In the genomic region with DNA sequence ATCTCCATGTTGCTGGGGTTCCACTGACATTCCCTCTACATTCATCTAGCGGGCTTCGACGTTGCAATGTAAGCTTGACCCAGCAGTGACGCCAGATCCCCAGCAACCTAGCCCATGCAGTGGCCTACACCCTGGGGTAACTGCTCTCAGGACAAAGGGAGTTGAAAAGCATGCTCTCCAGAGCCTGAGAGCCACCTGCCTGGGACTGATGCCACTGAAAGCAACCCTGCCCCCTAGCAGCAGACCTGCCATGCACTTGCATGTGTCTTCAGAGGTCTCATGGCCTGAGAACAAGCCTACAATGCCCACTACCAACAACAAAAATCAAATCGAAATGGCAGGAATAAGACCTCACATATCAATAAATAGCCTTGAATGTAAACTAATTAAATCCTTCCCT, we compare ENCODE assay signal across 15 cellular contexts.
"Had no signal": no experiment of that assay in that cellular context is flagged by ENCODE, and none has a peak within 500 bp of the region (broad histone marks: within the 10 kb centered on the region; RNA-seq: fewer than 3 reads in every experiment).

No MANE protein-coding gene starts in this region.

- DNase-seq: effector memory CD4-positive, alpha-beta T cell; esophagus squamous epithelium; foreskin fibroblast; kidney glomerular epithelial cell; naive thymus-derived CD4-positive, alpha-beta T cell; nephron progenitor cell; right cardiac atrium; small intestine; stimulated activated CD4-positive, alpha-beta T cell treated with anti-CD3 and anti-CD28 coated beads, Interleukin-4, amount 100 ng/mL, for 24 hours; stomach; transverse colon had no signal

- H3K27ac ChIP-seq: epithelial cell of prostate, esophagus squamous epithelium, stomach, thoracic aorta, transverse colon had no signal

- H3K27me3 Mint-ChIP-seq: central memory CD8-positive, alpha-beta T cell; naive thymus-derived CD4-positive, alpha-beta T cell; stimulated activated memory B cell treated with anti-CD40 and anti-IgM and Interleukin-4, amounts not matched to agents 10 μg/mL and 1 μg/mL and 100 μg/mL, for 72 hours had no signal

- H3K27ac Mint-ChIP-seq: naive thymus-derived CD4-positive, alpha-beta T cell; nephron progenitor cell; stimulated activated memory B cell treated with anti-CD40 and anti-IgM and Interleukin-4, amounts not matched to agents 10 μg/mL and 1 μg/mL and 100 μg/mL, for 72 hours had no signal

- H3K4me3 Mint-ChIP-seq: central memory CD8-positive, alpha-beta T cell; naive thymus-derived CD4-positive, alpha-beta T cell; nephron progenitor cell; stimulated activated memory B cell treated with anti-CD40 and anti-IgM and Interleukin-4, amounts not matched to agents 10 μg/mL and 1 μg/mL and 100 μg/mL, for 72 hours had no signal

- H3K4me1 ChIP-seq: esophagus squamous epithelium, stomach, transverse colon had no signal

- H3K27me3 ChIP-seq: esophagus squamous epithelium, stomach, transverse colon had no signal

- H3K4me1 Mint-ChIP-seq: central memory CD8-positive, alpha-beta T cell; naive thymus-derived CD4-positive, alpha-beta T cell; nephron progenitor cell; stimulated activated memory B cell treated with anti-CD40 and anti-IgM and Interleukin-4, amounts not matched to agents 10 μg/mL and 1 μg/mL and 100 μg/mL, for 72 hours had no signal

- H3K36me3 Mint-ChIP-seq: naive thymus-derived CD4-positive, alpha-beta T cell; stimulated activated memory B cell treated with anti-CD40 and anti-IgM and Interleukin-4, amounts not matched to agents 10 μg/mL and 1 μg/mL and 100 μg/mL, for 72 hours had no signal

- H3K9me3 ChIP-seq: thoracic aorta, transverse colon had no signal

- FAIRE-seq: small intestine had no signal

- H3K4me3 ChIP-seq: esophagus squamous epithelium, stomach, thoracic aorta, transverse colon had no signal

- H3K36me3 ChIP-seq: esophagus squamous epithelium, stomach, thoracic aorta, transverse colon had no signal

- ATAC-seq: naive thymus-derived CD4-positive, alpha-beta T cell; stimulated activated memory B cell treated with anti-CD40 and anti-IgM and Interleukin-4, amounts not matched to agents 10 μg/mL and 1 μg/mL and 100 μg/mL, for 72 hours had no signal
